In the genomic region with DNA sequence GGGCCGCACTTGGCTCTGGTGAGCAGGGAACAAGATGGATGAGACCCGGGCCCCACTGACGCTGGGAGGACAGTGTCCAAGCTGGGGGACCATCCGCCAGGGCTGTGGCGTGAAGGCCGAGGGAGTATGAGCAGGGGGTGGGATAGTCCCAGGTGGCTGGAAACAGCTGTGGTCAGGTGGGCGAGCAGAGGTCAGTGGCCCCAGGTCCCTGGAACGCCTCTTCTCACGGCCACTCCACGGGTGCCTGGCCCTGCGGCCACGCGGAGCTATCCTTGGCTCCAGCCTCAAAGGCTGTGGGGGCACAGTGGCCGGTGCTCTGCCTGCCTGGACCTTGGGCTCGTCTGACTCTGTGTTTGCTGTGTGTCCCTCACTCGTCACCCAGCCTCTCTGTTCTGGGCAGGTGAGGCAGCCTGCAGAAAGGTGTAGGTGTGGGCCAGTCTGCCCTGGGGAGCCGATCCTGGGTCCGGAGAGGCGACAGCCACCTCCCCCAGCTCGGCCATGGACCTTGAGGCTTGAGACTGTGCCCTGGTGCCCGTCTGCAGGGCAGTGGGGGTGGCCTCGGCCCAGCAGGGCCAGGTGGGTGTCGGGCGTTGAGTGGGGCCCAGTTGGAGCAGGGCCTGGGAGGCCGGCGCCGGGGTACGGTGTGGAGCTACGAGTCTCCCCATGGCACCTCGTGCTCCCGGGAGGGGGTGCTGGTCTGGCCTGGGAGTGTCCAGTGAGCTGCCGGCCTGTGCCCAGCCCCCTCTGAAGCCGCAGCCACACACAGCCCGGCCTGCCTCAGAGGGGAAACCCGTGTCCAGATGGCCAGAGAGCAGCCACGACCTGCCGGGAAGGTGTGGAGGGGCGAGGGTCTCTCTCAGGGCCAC, we compare ENCODE assay signal across 18 cellular contexts. TPM values are rescaled to one million over a fixed set of nuclear protein-coding genes. Genes with fewer than 3 reads are reported as not detected.
A peak's percentile ranks its signal among the peaks of the same experiment; 100 is the strongest.
DNase-seq lines count a peak whose midpoint lies in the region; ATAC-seq, FAIRE-seq and TF ChIP-seq lines count a peak whose summit lies in the region.
"Had no signal": no experiment of that assay in that cellular context is flagged by ENCODE, and none has a peak within 500 bp of the region (broad histone marks: within the 10 kb centered on the region; RNA-seq: fewer than 3 reads in every experiment).

No MANE protein-coding gene starts in this region.

- no peak for FAIRE-seq in astrocyte (lab: Jason Lieb, UNC)

- H3K27me3 ChIP-seq in H9 (ENCODE audit: insufficient read depth, low read length), result no peaks in the 10 kb centered on the region
- H3K27me3 ChIP-seq in astrocyte (ENCODE audit: insufficient read depth, low read length), result no peaks in the 10 kb centered on the region
- no peaks in the 10 kb centered on the region for H3K27me3 ChIP-seq in muscle layer of colon (ENCODE audit: control insufficient read depth in 1 of 2, insufficient read depth in 2 of 2, low read length in 2 of 2)
- no peaks in the 10 kb centered on the region for H3K27me3 ChIP-seq in uterus

- H3K23me2 ChIP-seq in H9 (ENCODE audit: insufficient read length, low read depth, low read length, poor library complexity, severe bottlenecking), result no peaks in the 10 kb centered on the region

- H3K27ac ChIP-seq in H9 (ENCODE audit: insufficient read length, low read depth, low read length) (no peak overlapping the region), astrocyte (ENCODE audit: low read depth, low read length) (peak overlapping the region; percentile 26), muscle layer of colon (ENCODE audit: low read depth, low read length) (peak overlapping the region; percentile 52), uterus (peak overlapping the region; percentile 35 to 53)
- H3K27ac ChIP-seq: RWPE1 had no signal

- H4K5ac ChIP-seq in H9 (ENCODE audit: insufficient read length, low read depth, low read length), result no peak overlapping the region

- H3K9me3 Mint-ChIP-seq in H9 (no peaks in the 10 kb centered on the region), astrocyte (ENCODE audit: unreplicated experiment) (no peaks in the 10 kb centered on the region)
- H3K9me3 Mint-ChIP-seq: CD14-positive monocyte had no signal

- H2AK5ac ChIP-seq in H9 (ENCODE audit: insufficient read length, low read length), result no peak overlapping the region

- no peak overlapping the region for H4K91ac ChIP-seq in H9 (ENCODE audit: insufficient read length, low read depth, low read length)

- H3K23ac ChIP-seq in H9 (ENCODE audit: insufficient read length, low read depth, low read length), result no peak overlapping the region

- no CpG with 5 or more reads among the region's 38 CpGs for WGBS in H9 (ENCODE audit: extremely low coverage, insufficient read length, low lambda C conversion rate)

- no peak overlapping the region for H2AFZ ChIP-seq in H9 (ENCODE audit: low read length)
- H2AFZ ChIP-seq in astrocyte (ENCODE audit: low read depth, low read length), result no peak overlapping the region

- H3K4me1 ChIP-seq in H9 (ENCODE audit: insufficient read depth, low read length) (no peaks in the 10 kb centered on the region), astrocyte (ENCODE audit: insufficient read depth, low read length) (peaks cover 44% of the 10 kb centered on the region), muscle layer of colon (ENCODE audit: insufficient read depth, low read length) (peaks cover 80% of the 10 kb centered on the region), uterus (peaks cover 0 to 31% of the 10 kb centered on the region in 2 donors)

- DNase-seq in H9 (no peak), astrocyte (ENCODE audit: low read depth) (no peak), uterus (no peak), HCEC 1CT (no peak), NCI-H82 treated with DMSO at 0.1 percent for 48 hours (lab: John Stamatoyannopoulos, UW; ENCODE audit: unreplicated experiment) (no peak)
- DNase-seq in stimulated activated naive CD8-positive, alpha-beta T cell treated with anti-CD3 and anti-CD28 coated beads, Interleukin-15, Interleukin-2, amounts not matched to agents 100 U/mL and 50 U/mL, for 24 hours, result no peak
- DNase-seq: AML-193, DMS79 treated with DMSO at 0.1 percent for 48 hours, KG1, NCI-H1417 treated with DMSO at 0.1 percent for 48 hours, NCI-H187 treated with DMSO at 0.1 percent for 48 hours, NCI-H2227 treated with DMSO at 0.1 percent for 48 hours, NCI-H510A treated with DMSO at 0.1 percent for 48 hours, NCI-H774 had no signal

- H2BK20ac ChIP-seq in H9 (ENCODE audit: low read depth, low read length, poor library complexity, severe bottlenecking), result no peak overlapping the region

- no peak overlapping the region for H3K4me3 Mint-ChIP-seq in H9
- H3K4me3 Mint-ChIP-seq in astrocyte (ENCODE audit: unreplicated experiment), result no peak overlapping the region
- H3K4me3 Mint-ChIP-seq: CD14-positive monocyte had no signal

- no peak overlapping the region for H2BK15ac ChIP-seq in H9 (ENCODE audit: low read depth, low read length)

- H3K27me3 Mint-ChIP-seq in H9 (ENCODE audit: low read depth) (no peaks in the 10 kb centered on the region), astrocyte (ENCODE audit: low read depth, unreplicated experiment) (peaks cover 5% of the 10 kb centered on the region)

- H3K27ac Mint-ChIP-seq in H9 (no peak overlapping the region; a peak in 1 of 7 replicates), astrocyte (ENCODE audit: unreplicated experiment) (no peak overlapping the region)
- H3K27ac Mint-ChIP-seq: CD14-positive monocyte had no signal

- H3T11ph ChIP-seq in H9 (ENCODE audit: low read length), result no peak overlapping the region

- H2BK120ac ChIP-seq in H9 (ENCODE audit: low read depth, low read length, poor library complexity, severe bottlenecking), result no peak overlapping the region

- no peaks in the 10 kb centered on the region for H3K36me3 ChIP-seq in astrocyte (ENCODE audit: insufficient read depth, low read length)
- peaks cover 11% of the 10 kb centered on the region for H3K36me3 ChIP-seq in muscle layer of colon (ENCODE audit: insufficient read depth, low read length)
- H3K36me3 ChIP-seq in uterus, result no peaks in the 10 kb centered on the region

- intact Hi-C loops in uterus (cut with DNase I; ENCODE audit: low total_unique reads), result no loop called here

- H3K79me1 ChIP-seq in H9 (ENCODE audit: insufficient read depth, low read depth, low read length, poor library complexity, severe bottlenecking), result no peaks in the 10 kb centered on the region

- H2BK12ac ChIP-seq in H9 (ENCODE audit: insufficient read length, low read depth, low read length), result no peak overlapping the region

- TF ChIP-seq POLR2A in uterus (IDR thresholded peaks at IDR 0.05), result no peak

- H3K4me2 ChIP-seq in H9 (ENCODE audit: insufficient read depth, insufficient read length, low read length), result no peak overlapping the region
- peak overlapping the region; percentile 82 for H3K4me2 ChIP-seq in astrocyte (ENCODE audit: low read length)

- H3K18ac ChIP-seq in H9 (ENCODE audit: insufficient read length, low read depth, low read length), result peak overlapping the region; percentile 12

- H3K9ac ChIP-seq in H9 (ENCODE audit: extremely low read depth, insufficient read length, low read length), result no peak overlapping the region
- peak overlapping the region; percentile 46 for H3K9ac ChIP-seq in astrocyte (ENCODE audit: low read length)
- no peak overlapping the region for H3K9ac ChIP-seq in muscle layer of colon (ENCODE audit: low read length)

- no peak for ATAC-seq in stimulated activated naive CD8-positive, alpha-beta T cell treated with anti-CD3 and anti-CD28 coated beads, Interleukin-15, Interleukin-2, amounts not matched to agents 100 U/mL and 50 U/mL, for 24 hours
- ATAC-seq: HCT116 had no signal

- H4K20me1 ChIP-seq in H9 (ENCODE audit: control insufficient read depth, insufficient read depth, insufficient read length) (no peaks in the 10 kb centered on the region), astrocyte (ENCODE audit: insufficient read depth, low read length) (peaks cover 68% of the 10 kb centered on the region)

- H3K9me3 ChIP-seq in H9 (ENCODE audit: control insufficient read depth, low read depth, low read length) (no peaks in the 10 kb centered on the region), astrocyte (ENCODE audit: insufficient read depth, low read depth, low read length) (no peaks in the 10 kb centered on the region), muscle layer of colon (ENCODE audit: low read length) (no peaks in the 10 kb centered on the region), uterus (no peaks in the 10 kb centered on the region)

- TF ChIP-seq CTCF in H9 (conservative IDR thresholded peaks at IDR 0.05) (no peak), astrocyte (IDR thresholded peaks at IDR 0.05; ENCODE audit: insufficient read depth, low read depth, low read length) (no peak), uterus (IDR thresholded peaks at IDR 0.05) (no peak)

- H3K4ac ChIP-seq in H9 (ENCODE audit: low read depth, low read length), result no peak overlapping the region; the same call in 1 of the 2 replicates

- peaks cover 4 to 9% of the 10 kb centered on the region in 2 experiments; a peak in 3 of 4 replicates for H3K4me1 Mint-ChIP-seq in H9
- peaks cover 6% of the 10 kb centered on the region for H3K4me1 Mint-ChIP-seq in astrocyte (ENCODE audit: low read depth, unreplicated experiment)
- H3K4me1 Mint-ChIP-seq: CD14-positive monocyte had no signal

- H3K4me3 ChIP-seq in astrocyte (ENCODE audit: insufficient read depth, low read depth, low read length) (no peak overlapping the region), muscle layer of colon (ENCODE audit: low read depth in 1 of 2, low read length in 2 of 2) (no peak overlapping the region), uterus (no peak overlapping the region)

- no peak overlapping the region for H4K8ac ChIP-seq in H9 (replicated peaks; ENCODE audit: insufficient read length, low read depth, low read length)

- H3K14ac ChIP-seq in H9 (ENCODE audit: insufficient read depth, low read length), result no peak overlapping the region

- H3K79me2 ChIP-seq in H9 (ENCODE audit: insufficient read depth, low read length) (no peaks in the 10 kb centered on the region), astrocyte (ENCODE audit: insufficient read depth, low read length) (peaks cover 4% of the 10 kb centered on the region)

- H2BK5ac ChIP-seq in H9 (ENCODE audit: insufficient read length, low read length), result no peak overlapping the region

- no peak overlapping the region for H3K56ac ChIP-seq in H9 (ENCODE audit: insufficient read length, low read depth, low read length)

- H3K36me3 Mint-ChIP-seq in H9 (ENCODE audit: insufficient read depth in 1 of 3, low read depth in 3 of 3) (peaks cover 0 to 2% (median 0%) of the 10 kb centered on the region in 3 experiments; a peak in 3 of 7 replicates), astrocyte (ENCODE audit: low read depth, unreplicated experiment) (peaks cover 2% of the 10 kb centered on the region)
- H3K36me3 Mint-ChIP-seq: CD14-positive monocyte had no signal

RNA-seq across cellular contexts. Expression of a gene that starts 10.0 kb away (rescaled TPM):
- total RNA-seq in H9 (2021) (41.9 and 43.3 TPM in 2 replicates), astrocyte (21.7 and 30.5 TPM in 2 replicates), uterus (10 to 100 TPM in 3 of 4 donors, 1 to 10 TPM in 1; 6.8 to 94.5 (median 27.6) TPM)
